In the genomic region with DNA sequence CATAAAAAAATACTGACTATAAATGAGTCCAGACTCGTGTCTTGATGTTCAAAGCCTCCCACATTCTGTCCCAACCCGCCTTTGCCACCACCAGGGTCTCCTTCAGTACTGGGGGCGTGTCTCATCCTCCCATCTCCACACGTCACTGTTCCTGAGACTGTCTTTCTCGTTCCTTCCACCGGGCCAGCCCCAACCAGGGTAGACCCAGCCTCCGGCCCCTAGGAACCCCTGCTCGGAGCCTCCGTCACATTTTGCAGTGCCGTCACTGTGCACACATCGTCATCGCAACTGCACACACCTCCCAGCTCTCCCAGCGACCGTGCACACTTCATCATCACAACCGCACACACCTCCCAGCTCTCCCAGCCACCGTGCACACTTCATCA, we compare ENCODE assay signal across 23 cellular contexts.
DNase-seq lines count a peak whose midpoint lies in the region; ATAC-seq and TF ChIP-seq lines count a peak whose summit lies in the region.
"Had no signal": no experiment of that assay in that cellular context is flagged by ENCODE, and none has a peak within 500 bp of the region (broad histone marks: within the 10 kb centered on the region; RNA-seq: fewer than 3 reads in every experiment).

No MANE protein-coding gene starts in this region.

- no peak overlapping the region for H2AFZ ChIP-seq in neural progenitor cell (replicated peaks)
- H2AFZ ChIP-seq: PC-9 had no signal

- TF ChIP-seq CTCF in natural killer cell (IDR thresholded peaks at IDR 0.05), result no peak
- TF ChIP-seq CTCF in neural progenitor cell (IDR thresholded peaks at IDR 0.05), result no peak

- POLR2A ChIA-PET in activated CD4-positive, alpha-beta memory T cell treated with anti-CD3 and anti-CD28 coated beads, Interleukin-2, amount 10 ng/mL, durations not matched to agents 7 days and 5 days (lab: Charles Lee), result no interaction called here
- POLR2A ChIA-PET in activated CD4-positive, alpha-beta memory T cell treated with anti-CD3 and anti-CD28 coated beads for 36 hours (lab: Charles Lee), result no interaction called here
- POLR2A ChIA-PET in naive thymus-derived CD4-positive, alpha-beta T cell (lab: Charles Lee), result no interaction called here

- no peaks in the 10 kb centered on the region for H3K4me1 Mint-ChIP-seq in activated CD4-positive, alpha-beta memory T cell treated with anti-CD3 and anti-CD28 coated beads, Interleukin-2, amount 10 ng/mL, durations not matched to agents 7 days and 5 days
- H3K4me1 Mint-ChIP-seq in activated CD4-positive, alpha-beta memory T cell treated with anti-CD3 and anti-CD28 coated beads for 36 hours (ENCODE audit: low read depth), result no peaks in the 10 kb centered on the region
- no peaks in the 10 kb centered on the region for H3K4me1 Mint-ChIP-seq in natural killer cell
- no peaks in the 10 kb centered on the region for H3K4me1 Mint-ChIP-seq in natural killer cell treated with Interleukin-12 subunit alpha and Interleukin-12 subunit beta and Interleukin-15 and Interleukin-18, amount 100 ng/mL, for 72 hours (ENCODE audit: low read depth in 2 of 2)
- peaks cover 31% of the 10 kb centered on the region for H3K4me1 Mint-ChIP-seq in neural progenitor cell
- H3K4me1 Mint-ChIP-seq in naive thymus-derived CD4-positive, alpha-beta T cell, result no peaks in the 10 kb centered on the region
- H3K4me1 Mint-ChIP-seq: CD8-positive, alpha-beta memory T cell; IgD-negative memory B cell had no signal

- intact Hi-C loops in activated CD4-positive, alpha-beta memory T cell treated with anti-CD3 and anti-CD28 coated beads for 36 hours (cut with micrococcal nuclease), result loop anchor here (5.0 to 10.0 kb wide), 2 partner anchors 158 to 975 kb away; no protein-coding TSS in a partner anchor
- intact Hi-C loops in natural killer cell (cut with micrococcal nuclease), result loop anchor here (10.0 kb wide), 1 partner anchor 975 kb away; no protein-coding TSS in a partner anchor
- intact Hi-C loops in naive thymus-derived CD4-positive, alpha-beta T cell (cut with micrococcal nuclease), result loop anchor here in 1 of 2 donors (10.0 kb wide), 1 partner anchor 1995 kb away; no protein-coding TSS in a partner anchor

- no peaks in the 10 kb centered on the region for H3K4me1 ChIP-seq in neural progenitor cell
- no peaks in the 10 kb centered on the region for H3K4me1 ChIP-seq in naive thymus-derived CD4-positive, alpha-beta T cell (ENCODE audit: control insufficient read depth in 2 of 2, insufficient read depth in 2 of 2, low read length in 2 of 2)

- no peak overlapping the region for H3K27ac Mint-ChIP-seq in activated CD4-positive, alpha-beta memory T cell treated with anti-CD3 and anti-CD28 coated beads, Interleukin-2, amount 10 ng/mL, durations not matched to agents 7 days and 5 days
- H3K27ac Mint-ChIP-seq in activated CD4-positive, alpha-beta memory T cell treated with anti-CD3 and anti-CD28 coated beads for 36 hours, result no peak overlapping the region
- H3K27ac Mint-ChIP-seq in natural killer cell, result no peak overlapping the region
- H3K27ac Mint-ChIP-seq in natural killer cell treated with Interleukin-12 subunit alpha and Interleukin-12 subunit beta and Interleukin-15 and Interleukin-18, amount 100 ng/mL, for 72 hours, result no peak overlapping the region
- H3K27ac Mint-ChIP-seq in neural progenitor cell, result no peak overlapping the region
- no peak overlapping the region for H3K27ac Mint-ChIP-seq in naive thymus-derived CD4-positive, alpha-beta T cell
- H3K27ac Mint-ChIP-seq: CD8-positive, alpha-beta memory T cell; IgD-negative memory B cell had no signal

- H3K4me3 Mint-ChIP-seq in activated CD4-positive, alpha-beta memory T cell treated with anti-CD3 and anti-CD28 coated beads, Interleukin-2, amount 10 ng/mL, durations not matched to agents 7 days and 5 days, result no peak overlapping the region
- no peak overlapping the region for H3K4me3 Mint-ChIP-seq in activated CD4-positive, alpha-beta memory T cell treated with anti-CD3 and anti-CD28 coated beads for 36 hours
- H3K4me3 Mint-ChIP-seq in natural killer cell (no peak overlapping the region), neural progenitor cell (peak overlapping the region; percentile 35)
- no peak overlapping the region for H3K4me3 Mint-ChIP-seq in natural killer cell treated with Interleukin-12 subunit alpha and Interleukin-12 subunit beta and Interleukin-15 and Interleukin-18, amount 100 ng/mL, for 72 hours
- H3K4me3 Mint-ChIP-seq in naive thymus-derived CD4-positive, alpha-beta T cell, result no peak overlapping the region
- H3K4me3 Mint-ChIP-seq: CD8-positive, alpha-beta memory T cell; IgD-negative memory B cell had no signal

- DNase-seq in activated CD4-positive, alpha-beta memory T cell treated with anti-CD3 and anti-CD28 coated beads, Interleukin-2, amount 10 ng/mL, durations not matched to agents 7 days and 5 days, result peak; percentile 2
- DNase-seq in activated CD4-positive, alpha-beta memory T cell treated with anti-CD3 and anti-CD28 coated beads for 36 hours, result no peak
- DNase-seq in natural killer cell (peak; percentile 11), neural progenitor cell (ENCODE audit: low spot score) (no peak)
- no peak for DNase-seq in natural killer cell treated with Interleukin-12 subunit alpha and Interleukin-12 subunit beta and Interleukin-15 and Interleukin-18, amount 100 ng/mL, for 72 hours (ENCODE audit: low spot score)
- no peak for DNase-seq in naive thymus-derived CD4-positive, alpha-beta T cell
- DNase-seq: 8988T; AML-193; C1 segment of cervical spinal cord; CD8-positive, alpha-beta memory T cell; EL; GF-D8; NCI-H1105; NCI-H2029; NCI-H2227 treated with DMSO at 0.1 percent for 48 hours; NCI-H510A treated with DMSO at 0.1 percent for 48 hours; NCI-H748 treated with DMSO at 0.1 percent for 48 hours; RPMI8226; SHP77 treated with DMSO at 0.1 percent for 48 hours had no signal

- no peaks in the 10 kb centered on the region for H3K36me3 ChIP-seq in neural progenitor cell
- H3K36me3 ChIP-seq in naive thymus-derived CD4-positive, alpha-beta T cell (ENCODE audit: control insufficient read depth in 2 of 3, insufficient read depth in 3 of 3, low read length in 3 of 3), result no peaks in the 10 kb centered on the region

- H3K4me2 ChIP-seq in neural progenitor cell, result no peak overlapping the region
- H3K4me2 ChIP-seq: PC-9 had no signal

- H4K20me1 ChIP-seq in neural progenitor cell (ENCODE audit: low read depth), result no peaks in the 10 kb centered on the region

- ATAC-seq in natural killer cell (no peak), HG02588 (IDR thresholded peaks at IDR 0.05; ENCODE audit: unreplicated experiment) (no peak), GM18909 (IDR thresholded peaks at IDR 0.05; ENCODE audit: poor library complexity, unreplicated experiment) (no peak)
- ATAC-seq in natural killer cell treated with Interleukin-12 subunit alpha and Interleukin-12 subunit beta and Interleukin-15 and Interleukin-18, amount 100 ng/mL, for 72 hours, result no peak
- no peak for ATAC-seq in naive thymus-derived CD4-positive, alpha-beta T cell

- H3K27me3 Mint-ChIP-seq in activated CD4-positive, alpha-beta memory T cell treated with anti-CD3 and anti-CD28 coated beads, Interleukin-2, amount 10 ng/mL, durations not matched to agents 7 days and 5 days, result no peaks in the 10 kb centered on the region
- peaks cover 3% of the 10 kb centered on the region for H3K27me3 Mint-ChIP-seq in activated CD4-positive, alpha-beta memory T cell treated with anti-CD3 and anti-CD28 coated beads for 36 hours
- no peaks in the 10 kb centered on the region for H3K27me3 Mint-ChIP-seq in natural killer cell (ENCODE audit: low read depth in 2 of 2)
- H3K27me3 Mint-ChIP-seq in natural killer cell treated with Interleukin-12 subunit alpha and Interleukin-12 subunit beta and Interleukin-15 and Interleukin-18, amount 100 ng/mL, for 72 hours, result peaks cover 0 to 4% of the 10 kb centered on the region in 2 donors
- peaks cover 11% of the 10 kb centered on the region for H3K27me3 Mint-ChIP-seq in neural progenitor cell (ENCODE audit: insufficient read depth, low read depth)
- H3K27me3 Mint-ChIP-seq in naive thymus-derived CD4-positive, alpha-beta T cell, result peaks cover 0 to 28% (median 12%) of the 10 kb centered on the region in 5 donors

- H3K4me3 ChIP-seq in neural progenitor cell, result no peak overlapping the region
- H3K4me3 ChIP-seq in naive thymus-derived CD4-positive, alpha-beta T cell (ENCODE audit: low read length), result no peak overlapping the region
- H3K4me3 ChIP-seq: PC-9 had no signal

- no peaks in the 10 kb centered on the region for H3K9me3 ChIP-seq in neural progenitor cell (ENCODE audit: low read depth)
- no peaks in the 10 kb centered on the region for H3K9me3 ChIP-seq in naive thymus-derived CD4-positive, alpha-beta T cell (ENCODE audit: control insufficient read depth in 2 of 3, low read length in 3 of 3)

- no peaks in the 10 kb centered on the region for H3K79me2 ChIP-seq in neural progenitor cell (ENCODE audit: low read depth)

- H3K9ac ChIP-seq in neural progenitor cell, result no peak overlapping the region

- CTCF ChIA-PET in activated CD4-positive, alpha-beta memory T cell treated with anti-CD3 and anti-CD28 coated beads, Interleukin-2, amount 10 ng/mL, durations not matched to agents 7 days and 5 days (lab: Charles Lee), result no interaction called here
- CTCF ChIA-PET in activated CD4-positive, alpha-beta memory T cell treated with anti-CD3 and anti-CD28 coated beads for 36 hours (lab: Charles Lee), result no interaction called here
- CTCF ChIA-PET in naive thymus-derived CD4-positive, alpha-beta T cell (lab: Charles Lee), result interaction anchor here (0.6 kb wide), 1 partner anchor 1503 kb away, joined by 4 read pairs; no protein-coding TSS in a partner anchor

- H3K36me3 Mint-ChIP-seq in activated CD4-positive, alpha-beta memory T cell treated with anti-CD3 and anti-CD28 coated beads, Interleukin-2, amount 10 ng/mL, durations not matched to agents 7 days and 5 days (ENCODE audit: low read depth), result no peaks in the 10 kb centered on the region
- H3K36me3 Mint-ChIP-seq in activated CD4-positive, alpha-beta memory T cell treated with anti-CD3 and anti-CD28 coated beads for 36 hours, result no peaks in the 10 kb centered on the region
- H3K36me3 Mint-ChIP-seq in natural killer cell (no peaks in the 10 kb centered on the region), neural progenitor cell (no peaks in the 10 kb centered on the region)
- no peaks in the 10 kb centered on the region for H3K36me3 Mint-ChIP-seq in natural killer cell treated with Interleukin-12 subunit alpha and Interleukin-12 subunit beta and Interleukin-15 and Interleukin-18, amount 100 ng/mL, for 72 hours
- no peaks in the 10 kb centered on the region for H3K36me3 Mint-ChIP-seq in naive thymus-derived CD4-positive, alpha-beta T cell
- H3K36me3 Mint-ChIP-seq: CD8-positive, alpha-beta memory T cell had no signal

- no peaks in the 10 kb centered on the region for H3K9me3 Mint-ChIP-seq in activated CD4-positive, alpha-beta memory T cell treated with anti-CD3 and anti-CD28 coated beads, Interleukin-2, amount 10 ng/mL, durations not matched to agents 7 days and 5 days
- no peaks in the 10 kb centered on the region for H3K9me3 Mint-ChIP-seq in activated CD4-positive, alpha-beta memory T cell treated with anti-CD3 and anti-CD28 coated beads for 36 hours
- no peaks in the 10 kb centered on the region for H3K9me3 Mint-ChIP-seq in natural killer cell
- no peaks in the 10 kb centered on the region for H3K9me3 Mint-ChIP-seq in natural killer cell treated with Interleukin-12 subunit alpha and Interleukin-12 subunit beta and Interleukin-15 and Interleukin-18, amount 100 ng/mL, for 72 hours
- no peaks in the 10 kb centered on the region for H3K9me3 Mint-ChIP-seq in neural progenitor cell
- H3K9me3 Mint-ChIP-seq in naive thymus-derived CD4-positive, alpha-beta T cell, result peaks cover 0 to 2% (median 0%) of the 10 kb centered on the region in 11 donors
- H3K9me3 Mint-ChIP-seq: CD8-positive, alpha-beta memory T cell; IgD-negative memory B cell had no signal

- H3F3A ChIP-seq in neural progenitor cell (ENCODE audit: low read depth), result no peaks in the 10 kb centered on the region

- H3K27ac ChIP-seq in neural progenitor cell, result no peak overlapping the region
- no peak overlapping the region for H3K27ac ChIP-seq in naive thymus-derived CD4-positive, alpha-beta T cell (ENCODE audit: low read depth, low read length)
- H3K27ac ChIP-seq: PC-9 had no signal

- peaks cover 17% of the 10 kb centered on the region for H3K27me3 ChIP-seq in neural progenitor cell
- no peaks in the 10 kb centered on the region for H3K27me3 ChIP-seq in naive thymus-derived CD4-positive, alpha-beta T cell (ENCODE audit: control insufficient read depth in 2 of 2, insufficient read depth in 2 of 2, low read length in 2 of 2)

Comparison
In these comparisons a context has a peak if more than half of its experiments do, and no peak if none do; other contexts are left out.
1. DNase-seq: peak in activated CD4-positive, alpha-beta memory T cell treated with anti-CD3 and anti-CD28 coated beads, Interleukin-2, amount 10 ng/mL, durations not matched to agents 7 days and 5 days (single experiment) and natural killer cell (single experiment); none in activated CD4-positive, alpha-beta memory T cell treated with anti-CD3 and anti-CD28 coated beads for 36 hours (single experiment), natural killer cell treated with Interleukin-12 subunit alpha and Interleukin-12 subunit beta and Interleukin-15 and Interleukin-18, amount 100 ng/mL, for 72 hours (single experiment), neural progenitor cell (single experiment) and naive thymus-derived CD4-positive, alpha-beta T cell (0 of 9).